ENCODE assay signal across 27 cellular contexts in genomic region chr15:71822890-71823289, GRCh38. TPM values are rescaled to one million over a fixed set of nuclear protein-coding genes. Genes with fewer than 3 reads are reported as not detected.
"Had no signal": no experiment of that assay in that cellular context is flagged by ENCODE, and none has a peak within 500 bp of the region (broad histone marks: within the 10 kb centered on the region; RNA-seq: fewer than 3 reads in every experiment).

No MANE protein-coding gene starts in this region.

- H3K27ac Mint-ChIP-seq: naive thymus-derived CD4-positive, alpha-beta T cell had no signal

- ATAC-seq: gastrocnemius medialis; heart right ventricle; left cardiac atrium; left lung; left ventricle myocardium superior; lower lobe of right lung; naive thymus-derived CD4-positive, alpha-beta T cell had no signal

- H3K27me3 ChIP-seq: dorsolateral prefrontal cortex, esophagus squamous epithelium, gastrocnemius medialis, heart right ventricle, left lung had no signal

- H3K27ac ChIP-seq: coronary artery, dorsolateral prefrontal cortex, esophagus squamous epithelium, gastrocnemius medialis, heart right ventricle, left lung, lower lobe of right lung had no signal

- DNase-seq: dermis blood vessel endothelial cell; dorsolateral prefrontal cortex; effector CD4-positive, alpha-beta T cell; effector memory CD4-positive, alpha-beta T cell; esophagus squamous epithelium; foreskin fibroblast; foreskin melanocyte; gastrocnemius medialis; glutamatergic neuron; head of caudate nucleus; heart right ventricle; hippocampal formation; left cardiac atrium; left lung; left ventricle myocardium superior; lower lobe of right lung; mesenchymal stem cell; naive thymus-derived CD4-positive, alpha-beta T cell had no signal

- FAIRE-seq: colon, endothelial cell of umbilical vein, islet of Langerhans, keratinocyte had no signal

- H3K4me3 ChIP-seq: coronary artery, dorsolateral prefrontal cortex, esophagus squamous epithelium, gastrocnemius medialis, heart right ventricle, left lung, lower lobe of right lung had no signal

- H3K4me1 ChIP-seq: esophagus squamous epithelium, gastrocnemius medialis, heart right ventricle, left lung, lower lobe of right lung had no signal

RNA-seq across cellular contexts. Expression of gene NR2E3, which starts 12.5 kb away (rescaled TPM):
- total RNA-seq: dermis blood vessel endothelial cell; epithelial cell of proximal tubule; gastrocnemius medialis; kidney epithelial cell; left cardiac atrium; left ventricle myocardium superior; lower leg skin; lower lobe of right lung; mesenteric fat pad; naive thymus-derived CD4-positive, alpha-beta T cell had no signal
- polyA plus RNA-seq: naive thymus-derived CD4-positive, alpha-beta T cell had no signal
